ENCODE assay signal across 18 cellular contexts in genomic region chr13:25148005-25148798, GRCh38. TPM values are rescaled to one million over a fixed set of nuclear protein-coding genes. Genes with fewer than 3 reads are reported as not detected.
A peak's percentile ranks its signal among the peaks of the same experiment; 100 is the strongest.
DNase-seq lines count a peak whose midpoint lies in the region; ATAC-seq and TF ChIP-seq lines count a peak whose summit lies in the region.
"Had no signal": no experiment of that assay in that cellular context is flagged by ENCODE, and none has a peak within 500 bp of the region (broad histone marks: within the 10 kb centered on the region; RNA-seq: fewer than 3 reads in every experiment).

No MANE protein-coding gene starts in this region.

- CTCF ChIA-PET in naive thymus-derived CD4-positive, alpha-beta T cell (lab: Charles Lee) = no interaction called here

- H3K27me3 Mint-ChIP-seq in naive thymus-derived CD4-positive, alpha-beta T cell = peaks cover 14 to 42% (median 24%) of the 10 kb centered on the region in 5 donors
- H3K27me3 Mint-ChIP-seq: CD4-positive, CD25-positive, alpha-beta regulatory T cell had no signal

- H3F3A ChIP-seq in smooth muscle cell (ENCODE audit: low read depth) = no peaks in the 10 kb centered on the region

- H3K4me2 ChIP-seq in smooth muscle cell = no peak overlapping the region

- H3K4me3 ChIP-seq in GM06990 (replicated peaks; ENCODE audit: low read depth, low read length) = no peak overlapping the region
- H3K4me3 ChIP-seq in smooth muscle cell = no peak overlapping the region
- H3K4me3 ChIP-seq in naive thymus-derived CD4-positive, alpha-beta T cell (ENCODE audit: low read length) = no peak overlapping the region

- TF ChIP-seq CTCF in GM06990 (IDR thresholded peaks at IDR 0.05; ENCODE audit: insufficient read depth, low read length, poor library complexity, severe bottlenecking) (no peak), smooth muscle cell (IDR thresholded peaks at IDR 0.05; ENCODE audit: borderline replicate concordance, insufficient read depth, poor library complexity, severe bottlenecking) (no peak)

- H3K9ac ChIP-seq in smooth muscle cell (ENCODE audit: low read depth) = no peak overlapping the region

- H3K4me1 ChIP-seq in smooth muscle cell (ENCODE audit: low read depth) = no peaks in the 10 kb centered on the region
- H3K4me1 ChIP-seq in naive thymus-derived CD4-positive, alpha-beta T cell (ENCODE audit: control insufficient read depth in 2 of 2, insufficient read depth in 2 of 2, low read length in 2 of 2) = no peaks in the 10 kb centered on the region

- H3K4me3 Mint-ChIP-seq in naive thymus-derived CD4-positive, alpha-beta T cell = no peak overlapping the region
- H3K4me3 Mint-ChIP-seq: activated T-helper 1 cell treated with anti-CD3 and anti-CD28 coated beads, Interleukin-12 subunit alpha, Interleukin-12 subunit beta, Interleukin-2, Interleukin-4 antibody, amounts not matched to agents 30 ng/mL and 10 ng/mL and 1 ng/mL, durations not matched to agents 14 hours and 24 hours and 36 hours; CD4-positive, CD25-positive, alpha-beta regulatory T cell; naive thymus-derived CD8-positive, alpha-beta T cell had no signal

- H3K27me3 ChIP-seq in GM06990 (replicated peaks; ENCODE audit: control insufficient read depth, insufficient read depth, low read length) (no peaks in the 10 kb centered on the region; the same call in 1 of the 2 replicates), smooth muscle cell (ENCODE audit: low read depth) (peaks cover 11% of the 10 kb centered on the region)
- H3K27me3 ChIP-seq in naive thymus-derived CD4-positive, alpha-beta T cell (ENCODE audit: control insufficient read depth in 2 of 2, insufficient read depth in 2 of 2, low read length in 2 of 2) = no peaks in the 10 kb centered on the region

- H3K9me3 ChIP-seq in smooth muscle cell (replicated peaks; ENCODE audit: low read depth) = no peaks in the 10 kb centered on the region
- H3K9me3 ChIP-seq in naive thymus-derived CD4-positive, alpha-beta T cell (ENCODE audit: control insufficient read depth in 2 of 3, low read length in 3 of 3) = no peaks in the 10 kb centered on the region

- H3K4me1 Mint-ChIP-seq in naive thymus-derived CD4-positive, alpha-beta T cell = no peaks in the 10 kb centered on the region
- H3K4me1 Mint-ChIP-seq: CD4-positive, CD25-positive, alpha-beta regulatory T cell; naive thymus-derived CD8-positive, alpha-beta T cell had no signal

- POLR2A ChIA-PET in naive thymus-derived CD4-positive, alpha-beta T cell (lab: Charles Lee) = no interaction called here

- no peaks in the 10 kb centered on the region for H4K20me1 ChIP-seq in smooth muscle cell (ENCODE audit: low read depth)

- DNase-seq in GM06990 (ENCODE audit: extremely low read depth, insufficient read length) (peak; percentile 43), smooth muscle cell (lab: John Stamatoyannopoulos, UW; ENCODE audit: unreplicated experiment) (no peak), cerebellar cortex (ENCODE audit: low spot score) (no peak), H4 (ENCODE audit: low spot score) (no peak)
- no peak for DNase-seq in naive thymus-derived CD4-positive, alpha-beta T cell
- DNase-seq: activated CD4-positive, alpha-beta T cell treated with anti-CD3 and anti-CD28 coated beads, Interleukin-2, amount 50 U/mL, for 48 hours; CD4-positive, CD25-positive, alpha-beta regulatory T cell; DMS79 treated with DMSO at 0.1 percent for 48 hours; foreskin melanocyte; Kasumi-1; naive thymus-derived CD8-positive, alpha-beta T cell; NCI-H146 had no signal

- WGBS in smooth muscle cell (ENCODE audit: low lambda C conversion rate) = 93% methylated on average over 7 of the region's 7 CpGs

- ATAC-seq in GM19035 (IDR thresholded peaks at IDR 0.05; ENCODE audit: unreplicated experiment) (peak; percentile 87), HG02678 (IDR thresholded peaks at IDR 0.05; ENCODE audit: unreplicated experiment) (peak; percentile 61), HG03575 (IDR thresholded peaks at IDR 0.05; ENCODE audit: extremely low read depth, insufficient number of reproducible peaks, low FRiP score, unreplicated experiment) (peak; percentile 49)
- no peak for ATAC-seq in naive thymus-derived CD4-positive, alpha-beta T cell
- ATAC-seq: naive thymus-derived CD8-positive, alpha-beta T cell had no signal

- H3K27ac ChIP-seq in smooth muscle cell (ENCODE audit: low read depth) = no peak overlapping the region
- no peak overlapping the region for H3K27ac ChIP-seq in naive thymus-derived CD4-positive, alpha-beta T cell (ENCODE audit: low read depth, low read length)

- H3K36me3 Mint-ChIP-seq in naive thymus-derived CD4-positive, alpha-beta T cell = no peaks in the 10 kb centered on the region
- H3K36me3 Mint-ChIP-seq: CD4-positive, CD25-positive, alpha-beta regulatory T cell; naive thymus-derived CD8-positive, alpha-beta T cell had no signal

- no peak overlapping the region for H2AFZ ChIP-seq in smooth muscle cell (ENCODE audit: low read depth)

- H3K36me3 ChIP-seq in GM06990 (ENCODE audit: control insufficient read depth, insufficient read depth, low read length) = no peaks in the 10 kb centered on the region
- H3K36me3 ChIP-seq in smooth muscle cell (ENCODE audit: low read depth) = no peaks in the 10 kb centered on the region
- no peaks in the 10 kb centered on the region for H3K36me3 ChIP-seq in naive thymus-derived CD4-positive, alpha-beta T cell (ENCODE audit: control insufficient read depth in 2 of 3, insufficient read depth in 3 of 3, low read length in 3 of 3)

- H3K27ac Mint-ChIP-seq in naive thymus-derived CD4-positive, alpha-beta T cell = no peak overlapping the region
- H3K27ac Mint-ChIP-seq: activated T-helper 1 cell treated with anti-CD3 and anti-CD28 coated beads, Interleukin-12 subunit alpha, Interleukin-12 subunit beta, Interleukin-2, Interleukin-4 antibody, amounts not matched to agents 30 ng/mL and 10 ng/mL and 1 ng/mL, durations not matched to agents 14 hours and 24 hours and 36 hours; CD4-positive, CD25-positive, alpha-beta regulatory T cell; naive thymus-derived CD8-positive, alpha-beta T cell; progenitor cell of endocrine pancreas had no signal

- H3K79me2 ChIP-seq in smooth muscle cell (ENCODE audit: low read depth) = no peaks in the 10 kb centered on the region

- intact Hi-C loops in naive thymus-derived CD4-positive, alpha-beta T cell (cut with micrococcal nuclease) = no loop called here

- peaks cover 0 to 7% (median 4%) of the 10 kb centered on the region in 11 donors for H3K9me3 Mint-ChIP-seq in naive thymus-derived CD4-positive, alpha-beta T cell
- H3K9me3 Mint-ChIP-seq: activated T-helper 1 cell treated with anti-CD3 and anti-CD28 coated beads, Interleukin-12 subunit alpha, Interleukin-12 subunit beta, Interleukin-2, Interleukin-4 antibody, amounts not matched to agents 30 ng/mL and 10 ng/mL and 1 ng/mL, durations not matched to agents 14 hours and 24 hours and 36 hours had no signal

RNA-seq across cellular contexts. Expression of gene AMER2, which starts 23.9 kb away (rescaled TPM):
- 0.09 and 0.36 TPM in 2 replicates for total RNA-seq in smooth muscle cell
- not detected in 2 replicates for polyA plus RNA-seq in smooth muscle cell
- total RNA-seq in naive thymus-derived CD4-positive, alpha-beta T cell = not detected
- under 1 TPM in 1 of 2 donors, not detected in 1; 0.05 TPM for polyA plus RNA-seq in naive thymus-derived CD4-positive, alpha-beta T cell
- total RNA-seq in H4 (2014; rRNA removed; shearing (Covaris generic)) = not detected in 2 replicates
- total RNA-seq: activated T-helper 1 cell treated with anti-CD3 and anti-CD28 coated beads, Interleukin-12 subunit alpha, Interleukin-12 subunit beta, Interleukin-2, Interleukin-4 antibody, amounts not matched to agents 30 ng/mL and 10 ng/mL and 1 ng/mL, durations not matched to agents 14 hours and 24 hours and 36 hours; CD4-positive, CD25-positive, alpha-beta regulatory T cell; naive thymus-derived CD8-positive, alpha-beta T cell; NCI-H460 had no signal
- polyA plus RNA-seq: CD4-positive, CD25-positive, alpha-beta regulatory T cell had no signal

RNA-seq across cellular contexts. Expression of gene PABPC3, which starts 52.3 kb away (rescaled TPM):
- 0.04 TPM in 1 of 2 replicates, not detected in the other for total RNA-seq in smooth muscle cell
- polyA plus RNA-seq in smooth muscle cell = 0.05 and 0.12 TPM in 2 replicates
- total RNA-seq in naive thymus-derived CD4-positive, alpha-beta T cell = under 1 TPM; 0.21 to 0.87 (median 0.27) TPM
- polyA plus RNA-seq in naive thymus-derived CD4-positive, alpha-beta T cell = under 1 TPM; 0.13 to 0.21 TPM
- 0.04 and 0.06 TPM in 2 replicates for total RNA-seq in H4 (2014; rRNA removed; shearing (Covaris generic))
